ENCODE assay signal across 16 cellular contexts in the genomic region with DNA sequence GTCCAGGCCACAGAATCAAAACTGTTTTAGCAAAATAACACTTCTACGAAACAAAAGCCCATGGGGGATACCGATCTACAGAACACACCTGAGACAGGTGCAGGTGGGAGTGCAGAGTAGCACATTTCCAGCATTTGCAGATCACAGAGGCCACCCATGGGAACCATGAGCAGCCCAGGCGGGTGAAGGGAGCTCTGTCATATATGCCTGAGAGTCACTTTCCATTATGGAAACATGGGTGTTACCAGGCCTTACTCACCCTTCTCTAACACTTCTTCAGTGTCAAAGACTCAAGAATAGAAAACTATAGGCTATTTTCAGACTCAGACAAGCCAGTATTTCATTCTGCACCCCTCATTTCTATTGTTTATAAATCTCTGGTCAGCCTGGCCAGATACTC. TPM values are rescaled to one million over a fixed set of nuclear protein-coding genes. Genes with fewer than 3 reads are reported as not detected.
A peak's percentile ranks its signal among the peaks of the same experiment; 100 is the strongest.
DNase-seq lines count a peak whose midpoint lies in the region; ATAC-seq lines count a peak whose summit lies in the region.
"Had no signal": no experiment of that assay in that cellular context is flagged by ENCODE, and none has a peak within 500 bp of the region (broad histone marks: within the 10 kb centered on the region; RNA-seq: fewer than 3 reads in every experiment).

No MANE protein-coding gene starts in this region.

- ATAC-seq in GM21717 (IDR thresholded peaks at IDR 0.05; ENCODE audit: unreplicated experiment), result peak; percentile 22
- ATAC-seq in stimulated activated effector memory CD8-positive, alpha-beta T cell treated with anti-CD3 and anti-CD28 coated beads, Interleukin-12 subunit alpha, Interleukin-12 subunit beta, amount 100 ng/mL, for 72 hours, result peak; percentile 74

- DNase-seq in activated CD4-positive, alpha-beta T cell treated with anti-CD3 and anti-CD28 coated beads for 48 hours, result peak; percentile 35
- DNase-seq in activated CD4-positive, alpha-beta T cell treated with anti-CD3 and anti-CD28 coated beads, Interleukin-2, amount 10 ng/mL, durations not matched to agents 7 days and 5 days, result no peak
- DNase-seq in activated CD4-positive, alpha-beta memory T cell treated with anti-CD3 and anti-CD28 coated beads, Interleukin-2, amount 10 ng/mL, durations not matched to agents 7 days and 5 days, result no peak
- DNase-seq in stimulated activated effector memory CD8-positive, alpha-beta T cell treated with anti-CD3 and anti-CD28 coated beads, Interleukin-12 subunit alpha, Interleukin-12 subunit beta, amount 100 ng/mL, for 72 hours (ENCODE audit: low spot score in 2 of 2), result no peak
- no peak for DNase-seq in T-helper 9 cell
- no peak for DNase-seq in NCI-H345 (lab: John Stamatoyannopoulos, UW)
- DNase-seq in NCI-H345 treated with DMSO at 0.1 percent for 48 hours (lab: John Stamatoyannopoulos, UW; ENCODE audit: unreplicated experiment), result no peak
- DNase-seq: activated CD8-positive, alpha-beta memory T cell treated with anti-CD3 and anti-CD28 coated beads, Interleukin-2, amount 50 U/mL, for 48 hours; NCI-H1048; NCI-H510A; T1000 had no signal

- CTCF ChIA-PET in activated CD4-positive, alpha-beta T cell treated with anti-CD3 and anti-CD28 coated beads, Interleukin-2, amount 10 ng/mL, durations not matched to agents 7 days and 5 days (lab: Charles Lee), result interaction anchor here (0.6 to 5.1 kb wide), 9 partner anchors 8 to 106 kb away, joined by 3 to 26 read pairs (median 9); a partner anchor contains a TSS
- CTCF ChIA-PET in activated CD4-positive, alpha-beta memory T cell treated with anti-CD3 and anti-CD28 coated beads, Interleukin-2, amount 10 ng/mL, durations not matched to agents 7 days and 5 days (lab: Charles Lee), result interaction anchor here (0.6 to 2.2 kb wide), 9 partner anchors 13 to 142 kb away, joined by 3 to 19 read pairs (median 4); a partner anchor contains a TSS

- no peaks in the 10 kb centered on the region for H3K36me3 Mint-ChIP-seq in activated CD4-positive, alpha-beta T cell treated with anti-CD3 and anti-CD28 coated beads, Interleukin-2, amount 10 ng/mL, durations not matched to agents 7 days and 5 days (ENCODE audit: low read depth)
- H3K36me3 Mint-ChIP-seq in activated CD4-positive, alpha-beta memory T cell treated with anti-CD3 and anti-CD28 coated beads, Interleukin-2, amount 10 ng/mL, durations not matched to agents 7 days and 5 days (ENCODE audit: low read depth), result no peaks in the 10 kb centered on the region
- no peaks in the 10 kb centered on the region for H3K36me3 Mint-ChIP-seq in stimulated activated effector memory CD8-positive, alpha-beta T cell treated with anti-CD3 and anti-CD28 coated beads, Interleukin-12 subunit alpha, Interleukin-12 subunit beta, amount 100 ng/mL, for 72 hours

- H3K4me1 Mint-ChIP-seq in activated CD4-positive, alpha-beta T cell treated with anti-CD3 and anti-CD28 coated beads, Interleukin-2, amount 10 ng/mL, durations not matched to agents 7 days and 5 days, result peaks cover 15% of the 10 kb centered on the region
- H3K4me1 Mint-ChIP-seq in activated CD4-positive, alpha-beta memory T cell treated with anti-CD3 and anti-CD28 coated beads, Interleukin-2, amount 10 ng/mL, durations not matched to agents 7 days and 5 days, result peaks cover 52% of the 10 kb centered on the region
- peaks cover 33% of the 10 kb centered on the region for H3K4me1 Mint-ChIP-seq in stimulated activated effector memory CD8-positive, alpha-beta T cell treated with anti-CD3 and anti-CD28 coated beads, Interleukin-12 subunit alpha, Interleukin-12 subunit beta, amount 100 ng/mL, for 72 hours

- no peaks in the 10 kb centered on the region for H3K9me3 Mint-ChIP-seq in activated CD4-positive, alpha-beta T cell treated with anti-CD3 and anti-CD28 coated beads, Interleukin-2, amount 10 ng/mL, durations not matched to agents 7 days and 5 days
- H3K9me3 Mint-ChIP-seq in activated CD4-positive, alpha-beta memory T cell treated with anti-CD3 and anti-CD28 coated beads, Interleukin-2, amount 10 ng/mL, durations not matched to agents 7 days and 5 days, result no peaks in the 10 kb centered on the region
- H3K9me3 Mint-ChIP-seq in stimulated activated effector memory CD8-positive, alpha-beta T cell treated with anti-CD3 and anti-CD28 coated beads, Interleukin-12 subunit alpha, Interleukin-12 subunit beta, amount 100 ng/mL, for 72 hours, result no peaks in the 10 kb centered on the region

- peaks cover 3% of the 10 kb centered on the region for H3K27me3 Mint-ChIP-seq in activated CD4-positive, alpha-beta T cell treated with anti-CD3 and anti-CD28 coated beads, Interleukin-2, amount 10 ng/mL, durations not matched to agents 7 days and 5 days
- H3K27me3 Mint-ChIP-seq in activated CD4-positive, alpha-beta memory T cell treated with anti-CD3 and anti-CD28 coated beads, Interleukin-2, amount 10 ng/mL, durations not matched to agents 7 days and 5 days, result no peaks in the 10 kb centered on the region

- POLR2A ChIA-PET in activated CD4-positive, alpha-beta T cell treated with anti-CD3 and anti-CD28 coated beads, Interleukin-2, amount 10 ng/mL, durations not matched to agents 7 days and 5 days (lab: Charles Lee), result no interaction called here
- POLR2A ChIA-PET in activated CD4-positive, alpha-beta memory T cell treated with anti-CD3 and anti-CD28 coated beads, Interleukin-2, amount 10 ng/mL, durations not matched to agents 7 days and 5 days (lab: Charles Lee), result interaction anchor here (1.9 to 3.1 kb wide), 3 partner anchors 42 to 103 kb away, joined by 6 to 18 read pairs (median 14); a partner anchor contains a TSS

- H3K4me3 Mint-ChIP-seq in activated CD4-positive, alpha-beta T cell treated with anti-CD3 and anti-CD28 coated beads, Interleukin-2, amount 10 ng/mL, durations not matched to agents 7 days and 5 days, result no peak overlapping the region
- H3K4me3 Mint-ChIP-seq in activated CD4-positive, alpha-beta memory T cell treated with anti-CD3 and anti-CD28 coated beads, Interleukin-2, amount 10 ng/mL, durations not matched to agents 7 days and 5 days, result no peak overlapping the region
- no peak overlapping the region for H3K4me3 Mint-ChIP-seq in stimulated activated effector memory CD8-positive, alpha-beta T cell treated with anti-CD3 and anti-CD28 coated beads, Interleukin-12 subunit alpha, Interleukin-12 subunit beta, amount 100 ng/mL, for 72 hours

- no peak overlapping the region for H3K27ac Mint-ChIP-seq in activated CD4-positive, alpha-beta T cell treated with anti-CD3 and anti-CD28 coated beads, Interleukin-2, amount 10 ng/mL, durations not matched to agents 7 days and 5 days
- peak overlapping the region; percentile 20 for H3K27ac Mint-ChIP-seq in activated CD4-positive, alpha-beta memory T cell treated with anti-CD3 and anti-CD28 coated beads, Interleukin-2, amount 10 ng/mL, durations not matched to agents 7 days and 5 days
- H3K27ac Mint-ChIP-seq in stimulated activated effector memory CD8-positive, alpha-beta T cell treated with anti-CD3 and anti-CD28 coated beads, Interleukin-12 subunit alpha, Interleukin-12 subunit beta, amount 100 ng/mL, for 72 hours, result no peak overlapping the region

RNA-seq across cellular contexts. Expression of a gene that starts 3.5 kb away (rescaled TPM):
- not detected for total RNA-seq in activated CD4-positive, alpha-beta T cell treated with anti-CD3 and anti-CD28 coated beads, Interleukin-2, amount 10 ng/mL, durations not matched to agents 7 days and 5 days
- total RNA-seq in activated CD4-positive, alpha-beta memory T cell treated with anti-CD3 and anti-CD28 coated beads, Interleukin-2, amount 10 ng/mL, durations not matched to agents 7 days and 5 days, result under 1 TPM in 1 of 2 experiments, not detected in 1; 0.25 TPM
- total RNA-seq: A172, fibroblast of villous mesenchyme had no signal

RNA-seq across cellular contexts. Expression of a gene that starts 21.9 kb away (rescaled TPM):
- 1 to 10 TPM; 1.4 to 1.8 TPM for total RNA-seq in activated CD4-positive, alpha-beta T cell treated with anti-CD3 and anti-CD28 coated beads, Interleukin-2, amount 10 ng/mL, durations not matched to agents 7 days and 5 days
- total RNA-seq in activated CD4-positive, alpha-beta memory T cell treated with anti-CD3 and anti-CD28 coated beads, Interleukin-2, amount 10 ng/mL, durations not matched to agents 7 days and 5 days, result 1 to 10 TPM; 8.6 to 8.8 TPM

RNA-seq across cellular contexts. Expression of a gene that starts 41.7 kb away (rescaled TPM):
- total RNA-seq in activated CD4-positive, alpha-beta T cell treated with anti-CD3 and anti-CD28 coated beads, Interleukin-2, amount 10 ng/mL, durations not matched to agents 7 days and 5 days, result 1 to 10 TPM; 7.2 to 7.4 TPM
- total RNA-seq in activated CD4-positive, alpha-beta memory T cell treated with anti-CD3 and anti-CD28 coated beads, Interleukin-2, amount 10 ng/mL, durations not matched to agents 7 days and 5 days, result 10 to 100 TPM; 27.1 to 29.5 TPM
- total RNA-seq: A172, Caco-2, fibroblast of villous mesenchyme, kidney epithelial cell had no signal

RNA-seq across cellular contexts. Expression of a gene that starts 59.2 kb away (rescaled TPM):
- 1 to 10 TPM; 1.7 to 2.9 TPM for total RNA-seq in activated CD4-positive, alpha-beta T cell treated with anti-CD3 and anti-CD28 coated beads, Interleukin-2, amount 10 ng/mL, durations not matched to agents 7 days and 5 days
- 1 to 10 TPM; 2.4 to 3.2 TPM for total RNA-seq in activated CD4-positive, alpha-beta memory T cell treated with anti-CD3 and anti-CD28 coated beads, Interleukin-2, amount 10 ng/mL, durations not matched to agents 7 days and 5 days
- total RNA-seq: A172 had no signal
